In the genomic region with DNA sequence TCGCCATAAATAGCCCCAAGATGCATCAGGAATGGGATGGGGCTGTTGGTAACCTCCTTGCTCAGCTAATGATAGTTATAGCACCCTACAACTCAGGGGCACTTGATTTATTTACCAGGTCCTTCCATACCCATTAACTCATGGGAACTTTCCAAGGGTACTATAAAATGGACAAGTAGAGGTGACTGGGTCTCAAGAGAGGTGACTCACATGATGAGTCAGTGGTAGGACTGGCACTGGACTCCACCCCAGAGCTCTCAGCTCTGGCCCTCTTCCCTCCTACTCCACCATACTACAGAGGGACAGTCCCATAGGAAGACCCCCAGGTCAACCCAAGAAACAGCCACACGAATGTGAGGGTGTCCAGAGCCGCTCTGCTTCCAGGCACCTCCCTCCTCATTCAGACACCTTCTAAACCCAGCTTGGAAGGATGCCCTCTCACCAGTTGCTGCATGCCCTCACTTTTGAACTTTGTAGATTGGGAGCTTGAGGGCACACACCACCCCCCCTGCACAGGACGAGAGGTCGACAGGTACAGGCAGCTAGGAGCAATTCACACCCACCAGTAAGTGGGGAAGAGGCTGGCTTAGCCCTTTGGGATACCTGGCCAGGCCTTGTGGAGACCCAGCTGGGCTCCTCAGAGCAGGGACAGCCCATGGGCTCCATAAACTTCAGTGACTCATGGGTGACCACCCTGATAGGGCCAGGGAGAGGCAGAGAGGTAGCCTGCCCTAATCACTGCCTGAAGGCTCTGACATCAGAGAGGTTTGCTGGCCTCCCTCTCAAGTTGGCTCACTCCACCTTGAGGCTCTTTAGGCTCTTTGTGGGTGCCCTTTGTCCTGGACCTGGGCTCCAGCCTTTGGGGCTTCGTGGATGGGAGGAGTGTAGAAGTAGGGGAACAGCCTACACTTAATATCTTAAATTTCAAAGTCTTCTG, we compare ENCODE assay signal across 17 cellular contexts.
DNase-seq lines count a peak whose midpoint lies in the region; ATAC-seq, FAIRE-seq and TF ChIP-seq lines count a peak whose summit lies in the region.
"Had no signal": no experiment of that assay in that cellular context is flagged by ENCODE, and none has a peak within 500 bp of the region (broad histone marks: within the 10 kb centered on the region; RNA-seq: fewer than 3 reads in every experiment).

No MANE protein-coding gene starts in this region.

- no peak overlapping the region for H2BK15ac ChIP-seq in H1 (ENCODE audit: low read length)

- H3K4me2 ChIP-seq in H1 (ENCODE audit: insufficient read depth in 1 of 2, low read depth in 2 of 2, low read length in 2 of 2) = no peak overlapping the region

- H4K8ac ChIP-seq in H1 (ENCODE audit: extremely low read depth, insufficient read depth, low read length) = 0 out of 2 replicates have a peak overlapping the region, but pooled peaks have one; percentile 28

- H3K9ac ChIP-seq in H1 (replicated peaks in 1 of 4; ENCODE audit: extremely low read depth in 1 of 4, low read depth in 3 of 4, low read length in 3 of 4) = no peak overlapping the region
- H3K9ac ChIP-seq: parathyroid adenoma had no signal

- no peak for TF ChIP-seq EP300 in H1 (IDR thresholded peaks at IDR 0.05; ENCODE audit: borderline replicate concordance in 1 of 2, low read depth in 2 of 2, low read length in 2 of 2)

- no peaks in the 10 kb centered on the region for H4K20me1 ChIP-seq in H1 (replicated peaks in 1 of 2; ENCODE audit: control insufficient read depth in 1 of 2, insufficient read depth in 2 of 2, low read length in 2 of 2)

- CTCF ChIA-PET in H1 (lab: Charles Lee; ENCODE audit: partially characterized antibody) = interaction anchor here (0.7 to 1.4 kb wide), 3 partner anchors 114 to 1564 kb away, joined by 3 read pairs; no protein-coding TSS in a partner anchor

- FAIRE-seq in H1 (lab: Jason Lieb, UNC) = no peak
- FAIRE-seq: GM12891 had no signal

- no peak overlapping the region for H2AFZ ChIP-seq in H1 (ENCODE audit: low read length)
- H2AFZ ChIP-seq: parathyroid adenoma had no signal

- no peak overlapping the region for H2BK120ac ChIP-seq in H1 (replicated peaks; ENCODE audit: low read depth, low read length)

- no peak overlapping the region for H3K56ac ChIP-seq in H1 (replicated peaks; ENCODE audit: insufficient read length, low read depth, low read length)

- H3K23me2 ChIP-seq in H1 (ENCODE audit: low read depth, low read length) = no peaks in the 10 kb centered on the region

- no peak overlapping the region for H3K23ac ChIP-seq in H1 (ENCODE audit: insufficient read length)

- H2BK12ac ChIP-seq in H1 (ENCODE audit: low read depth, low read length) = no peak overlapping the region

- peak; percentile 58 for DNase-seq in DMS53 treated with DMSO at 0.1 percent for 48 hours (lab: John Stamatoyannopoulos, UW; ENCODE audit: unreplicated experiment)
- peak; percentile 34 for DNase-seq in NCI-H226
- no peak for DNase-seq in H1 (ENCODE audit: low read depth in 1 of 2, low spot score in 2 of 2)
- DNase-seq in omental fat pad (ENCODE audit: low spot score) = no peak
- no peak for DNase-seq in NCI-H82 treated with DMSO at 0.1 percent for 48 hours (lab: John Stamatoyannopoulos, UW; ENCODE audit: unreplicated experiment)
- DNase-seq: activated CD4-positive, alpha-beta T cell treated with anti-CD3 and anti-CD28 coated beads for 4 hours; activated effector memory CD4-positive, alpha-beta T cell treated with Interleukin-2 at 50 U/mL for 16 hours; CD8-positive, alpha-beta T cell; KBM-7; NCI-H2171; SHP77; stimulated activated CD4-positive, alpha-beta T cell treated with anti-CD3 and anti-CD28 coated beads, Interleukin-2, amount 100 ng/mL, for 48 hours had no signal

- ATAC-seq in omental fat pad (ENCODE audit: low FRiP score) (peak; percentile 34), GM21367 (IDR thresholded peaks at IDR 0.05; ENCODE audit: unreplicated experiment) (no peak), GM21360 (IDR thresholded peaks at IDR 0.05; ENCODE audit: unreplicated experiment) (no peak), HG03460 (IDR thresholded peaks at IDR 0.05; ENCODE audit: unreplicated experiment) (no peak)
- ATAC-seq: CD8-positive, alpha-beta T cell had no signal

- no peak overlapping the region for H3K14ac ChIP-seq in H1 (ENCODE audit: insufficient read length)

- H3K9me3 ChIP-seq in H1 (ENCODE audit: insufficient read depth in 2 of 2, low read depth in 1 of 2, low read length in 1 of 2) = no peaks in the 10 kb centered on the region

- H3K18ac ChIP-seq in H1 (ENCODE audit: extremely low read depth, low read length) = no peak overlapping the region; the same call in 1 of the 2 replicates

- no peak for TF ChIP-seq POLR2A in H1 (IDR thresholded peaks at IDR 0.05; ENCODE audit: control extremely low read depth in 1 of 2, low read depth in 2 of 2, low read length in 2 of 2)

- no peak overlapping the region for H4K5ac ChIP-seq in H1 (ENCODE audit: insufficient read length, low read depth, low read length)

- no peak overlapping the region for H3K4ac ChIP-seq in H1 (replicated peaks; ENCODE audit: insufficient read length, low read depth, low read length)

- H2BK5ac ChIP-seq in H1 (ENCODE audit: low read depth, low read length) = no peak overlapping the region

- no peak overlapping the region for H3K27ac ChIP-seq in H1 (ENCODE audit: low read depth, low read length)
- H3K27ac ChIP-seq: parathyroid adenoma had no signal

- H3K36me3 ChIP-seq in H1 (ENCODE audit: control insufficient read depth in 2 of 4, insufficient read depth in 4 of 4, low read length in 3 of 4) = no peaks in the 10 kb centered on the region

- 94% methylated on average over 6 of the region's 6 CpGs; no CpG with 5 or more reads in 1 of the 2 experiments for WGBS in H1 (ENCODE audit: extremely low coverage in 1 of 2, insufficient coverage in 1 of 2, insufficient read length in 1 of 2, insufficient replicate concordance in 2 of 2, low coverage in 1 of 2, low lambda C conversion rate in 2 of 2, missing lambda C conversion rate in 1 of 2), 2 experiments

- no peak overlapping the region for H4K91ac ChIP-seq in H1 (replicated peaks; ENCODE audit: insufficient read length, low read length)

- no peak overlapping the region for H2BK20ac ChIP-seq in H1 (ENCODE audit: low read length)

- no peaks in the 10 kb centered on the region for H3K27me3 ChIP-seq in H1 (replicated peaks in 1 of 4; ENCODE audit: control insufficient read depth in 3 of 4, extremely low read depth in 1 of 4, insufficient read depth in 3 of 4, low read length in 3 of 4)

- POLR2A ChIA-PET in H1 (lab: Charles Lee; ENCODE audit: partially characterized antibody) = interaction anchor here (0.7 kb wide), 1 partner anchor 40 kb away, joined by 3 read pairs; no protein-coding TSS in a partner anchor

- H3K4me3 ChIP-seq in H1 (ENCODE audit: extremely low read depth in 1 of 4, insufficient read depth in 2 of 4, low read depth in 3 of 4, low read length in 4 of 4) = no peak overlapping the region

- no peaks in the 10 kb centered on the region for H3K79me1 ChIP-seq in H1 (ENCODE audit: low read depth, low read length)

- TF ChIP-seq CTCF in H1 (IDR thresholded peaks at IDR 0.05; ENCODE audit: control extremely low read depth in 1 of 3, insufficient read depth in 1 of 3, low read depth in 1 of 3, low read length in 3 of 3) (no peak), omental fat pad (IDR thresholded peaks at IDR 0.05) (no peak)

- H2AK5ac ChIP-seq in H1 (ENCODE audit: low read depth, low read length) = no peak overlapping the region

- TF ChIP-seq RAD21 in H1 (IDR thresholded peaks at IDR 0.05 in 1 of 2, conservative IDR thresholded peaks at IDR 0.05 in 1 of 2; ENCODE audit: low read depth in 2 of 2, low read length in 2 of 2) = no peak

- H3K4me1 ChIP-seq in H1 (replicated peaks in 1 of 4; ENCODE audit: control insufficient read depth in 3 of 4, insufficient read depth in 4 of 4, low read length in 3 of 4) = peaks cover 0 to 4% (median 0%) of the 10 kb centered on the region in 4 experiments; a peak in 1 of 7 replicates
- H3K4me1 ChIP-seq: parathyroid adenoma had no signal

- no peaks in the 10 kb centered on the region for H3K79me2 ChIP-seq in H1 (ENCODE audit: control insufficient read depth in 1 of 2, insufficient read depth in 2 of 2, low read length in 2 of 2)
- H3K79me2 ChIP-seq: parathyroid adenoma had no signal

TF ChIP-seq in H1, 55 proteins besides CTCF, POLR2A, EP300 and RAD21:
- TF ChIP-seq HDAC6 (IDR thresholded peaks at IDR 0.05; ENCODE audit: low read depth, low read length) = no peak
- TF ChIP-seq, protein P1, sequence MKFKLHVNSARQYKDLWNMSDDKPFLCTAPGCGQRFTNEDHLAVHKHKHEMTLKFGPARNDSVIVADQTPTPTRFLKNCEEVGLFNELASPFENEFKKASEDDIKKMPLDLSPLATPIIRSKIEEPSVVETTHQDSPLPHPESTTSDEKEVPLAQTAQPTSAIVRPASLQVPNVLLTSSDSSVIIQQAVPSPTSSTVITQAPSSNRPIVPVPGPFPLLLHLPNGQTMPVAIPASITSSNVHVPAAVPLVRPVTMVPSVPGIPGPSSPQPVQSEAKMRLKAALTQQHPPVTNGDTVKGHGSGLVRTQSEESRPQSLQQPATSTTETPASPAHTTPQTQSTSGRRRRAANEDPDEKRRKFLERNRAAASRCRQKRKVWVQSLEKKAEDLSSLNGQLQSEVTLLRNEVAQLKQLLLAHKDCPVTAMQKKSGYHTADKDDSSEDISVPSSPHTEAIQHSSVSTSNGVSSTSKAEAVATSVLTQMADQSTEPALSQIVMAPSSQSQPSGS (IDR thresholded peaks at IDR 0.05; ENCODE audit: low read length) = no peak
- no peak for TF ChIP-seq ZNF274 (IDR thresholded peaks at IDR 0.05; ENCODE audit: borderline replicate concordance, extremely low read depth, low read length)
- TF ChIP-seq, protein P2, sequence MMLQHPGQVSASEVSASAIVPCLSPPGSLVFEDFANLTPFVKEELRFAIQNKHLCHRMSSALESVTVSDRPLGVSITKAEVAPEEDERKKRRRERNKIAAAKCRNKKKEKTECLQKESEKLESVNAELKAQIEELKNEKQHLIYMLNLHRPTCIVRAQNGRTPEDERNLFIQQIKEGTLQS (IDR thresholded peaks at IDR 0.05; ENCODE audit: insufficient read depth, low read depth, low read length) = no peak

Comparison
In these comparisons a context has a peak if more than half of its experiments do, and no peak if none do; other contexts are left out.
1. DNase-seq: peak in DMS53 treated with DMSO at 0.1 percent for 48 hours (single experiment) and NCI-H226 (single experiment); none in H1 (0 of 2), omental fat pad (single experiment) and NCI-H82 treated with DMSO at 0.1 percent for 48 hours (single experiment).